In genomic region chr2:143429932-143430331, GRCh38 we compare ENCODE assay signal across 16 cellular contexts.
DNase-seq lines count a peak whose midpoint lies in the region; ATAC-seq and TF ChIP-seq lines count a peak whose summit lies in the region.
"Had no signal": no experiment of that assay in that cellular context is flagged by ENCODE, and none has a peak within 500 bp of the region (broad histone marks: within the 10 kb centered on the region; RNA-seq: fewer than 3 reads in every experiment).

No MANE protein-coding gene starts in this region.

- no peak for DNase-seq in CD8-positive, alpha-beta T cell
- DNase-seq in LNCaP clone FGC (ENCODE audit: low read depth) (peak; percentile 68), choroid plexus epithelial cell (ENCODE audit: low read depth) (peak; percentile 65), left lobe of liver (ENCODE audit: low spot score) (no peak), NCI-H774 (lab: John Stamatoyannopoulos, UW) (no peak), hepatocyte (ENCODE audit: low spot score) (no peak), DMS79 treated with DMSO at 0.1 percent for 48 hours (lab: John Stamatoyannopoulos, UW) (no peak), GM20000 (ENCODE audit: low spot score) (no peak)
- DNase-seq: activated CD4-positive, alpha-beta T cell treated with anti-CD3 and anti-CD28 coated beads for 1 hour; cerebellar nuclear complex; left lung; NCI-H1436; posterior cingulate gyrus; SIG-M5; substantia nigra had no signal

- no peak overlapping the region for H3K27ac ChIP-seq in CD8-positive, alpha-beta T cell (ENCODE audit: low read depth, low read length)
- H3K27ac ChIP-seq in hepatocyte: no peak overlapping the region
- H3K27ac ChIP-seq: left lung had no signal

- no peaks in the 10 kb centered on the region for H3K9me3 Mint-ChIP-seq in CD8-positive, alpha-beta T cell
- H3K9me3 Mint-ChIP-seq: T-helper 2 cell treated with Interferon-gamma antibody and Interleukin-4, amounts not matched to agents 5 μg/mL and 100 μg/mL, for 36 hours had no signal

- no peak overlapping the region for H3K4me3 ChIP-seq in CD8-positive, alpha-beta T cell (ENCODE audit: low read depth, low read length)
- H3K4me3 ChIP-seq in LNCaP clone FGC (ENCODE audit: low read depth, low read length): no peak overlapping the region
- H3K4me3 ChIP-seq in choroid plexus epithelial cell (ENCODE audit: low read depth, low read length): no peak overlapping the region
- no peak overlapping the region for H3K4me3 ChIP-seq in hepatocyte
- H3K4me3 ChIP-seq: left lung had no signal

- CTCF ChIA-PET in CD8-positive, alpha-beta T cell (lab: Charles Lee): interaction anchor here (1.0 kb wide), 1 partner anchor 21 kb away, joined by 3 read pairs; no protein-coding TSS in a partner anchor

- no peaks in the 10 kb centered on the region for H3K79me2 ChIP-seq in hepatocyte

- no peaks in the 10 kb centered on the region for H4K20me1 ChIP-seq in hepatocyte (ENCODE audit: insufficient read depth, poor library complexity, severe bottlenecking)

- no peaks in the 10 kb centered on the region for H3K27me3 Mint-ChIP-seq in CD8-positive, alpha-beta T cell (ENCODE audit: low read depth)

- TF ChIP-seq CTCF in CD8-positive, alpha-beta T cell (IDR thresholded peaks at IDR 0.05): no peak
- TF ChIP-seq CTCF in LNCaP clone FGC (IDR thresholded peaks at IDR 0.05; ENCODE audit: control insufficient read depth, extremely low read depth, insufficient read depth) (no peak), choroid plexus epithelial cell (conservative IDR thresholded peaks at IDR 0.05; ENCODE audit: low read depth, low read length) (no peak), hepatocyte (IDR thresholded peaks at IDR 0.05; ENCODE audit: poor library complexity) (no peak), GM20000 (IDR thresholded peaks at IDR 0.05; ENCODE audit: extremely low read depth, missing control alignments) (no peak)

- no peak overlapping the region for H3K4me3 Mint-ChIP-seq in CD8-positive, alpha-beta T cell
- H3K4me3 Mint-ChIP-seq: T-helper 2 cell treated with Interferon-gamma antibody and Interleukin-4, amounts not matched to agents 5 μg/mL and 100 μg/mL, for 36 hours had no signal

- H3K9me2 ChIP-seq in hepatocyte (replicated peaks; ENCODE audit: insufficient read depth): no peaks in the 10 kb centered on the region

- H3K4me1 ChIP-seq in CD8-positive, alpha-beta T cell (ENCODE audit: insufficient read depth, low read length): no peaks in the 10 kb centered on the region
- no peaks in the 10 kb centered on the region for H3K4me1 ChIP-seq in hepatocyte (ENCODE audit: insufficient read depth)

- peaks cover 22% of the 10 kb centered on the region for H3K36me3 Mint-ChIP-seq in CD8-positive, alpha-beta T cell

- intact Hi-C loops in CD8-positive, alpha-beta T cell (cut with DNase I, micrococcal nuclease): loop anchor here in 1 of 2 experiments (1.0 to 2.0 kb wide), 2 partner anchors 10 to 15 kb away; no protein-coding TSS in a partner anchor

- H3K27ac Mint-ChIP-seq in CD8-positive, alpha-beta T cell: peak overlapping the region; percentile 72
- H3K27ac Mint-ChIP-seq: T-helper 2 cell treated with Interferon-gamma antibody and Interleukin-4, amounts not matched to agents 5 μg/mL and 100 μg/mL, for 36 hours had no signal

- no peak overlapping the region for H2AFZ ChIP-seq in hepatocyte

- ATAC-seq in CD8-positive, alpha-beta T cell: no peak
- ATAC-seq in left lobe of liver: peak; percentile 81
- ATAC-seq: left lung had no signal

- H3K4me1 Mint-ChIP-seq in CD8-positive, alpha-beta T cell (ENCODE audit: low read depth): peaks cover 80% of the 10 kb centered on the region

- no peaks in the 10 kb centered on the region for H3K36me3 ChIP-seq in CD8-positive, alpha-beta T cell (ENCODE audit: insufficient read depth, low read length)
- no peaks in the 10 kb centered on the region for H3K36me3 ChIP-seq in hepatocyte (replicated peaks; ENCODE audit: insufficient read depth, low read depth)
- H3K36me3 ChIP-seq: left lung had no signal

- no peak overlapping the region for H3K4me2 ChIP-seq in hepatocyte

- POLR2A ChIA-PET in CD8-positive, alpha-beta T cell (lab: Charles Lee): no interaction called here

- no peaks in the 10 kb centered on the region for H3K27me3 ChIP-seq in CD8-positive, alpha-beta T cell (ENCODE audit: insufficient read depth, low read length)
- no peaks in the 10 kb centered on the region for H3K27me3 ChIP-seq in hepatocyte
- H3K27me3 ChIP-seq: left lung had no signal

- H3K9me3 ChIP-seq in CD8-positive, alpha-beta T cell (ENCODE audit: low read length): no peaks in the 10 kb centered on the region
- no peaks in the 10 kb centered on the region for H3K9me3 ChIP-seq in hepatocyte (ENCODE audit: low read depth)
- H3K9me3 ChIP-seq: left lung had no signal

Comparison
In these comparisons a context has a peak if more than half of its experiments do, and no peak if none do; other contexts are left out.
1. DNase-seq: peak in LNCaP clone FGC (single experiment) and choroid plexus epithelial cell (single experiment); none in CD8-positive, alpha-beta T cell (0 of 7), left lobe of liver (single experiment), NCI-H774 (single experiment), hepatocyte (single experiment), DMS79 treated with DMSO at 0.1 percent for 48 hours (single experiment) and GM20000 (single experiment).